1 cellular context compared by ENCODE assay signal in genomic region chr1:63524166-63524565, GRCh38.
TF ChIP-seq lines count a peak whose summit lies in the region.

No MANE protein-coding gene starts in this region.

TF ChIP-seq in GM12878, 131 proteins besides CTCF, POLR2A, EP300 and RAD21:
- TF ChIP-seq TCF3 (IDR thresholded peaks at IDR 0.05; ENCODE audit: borderline replicate concordance, insufficient read depth, low read depth, low read length) (no peak), RELA (IDR thresholded peaks at IDR 0.05; ENCODE audit: borderline replicate concordance, partially characterized antibody) (no peak), ZNF217 (IDR thresholded peaks at IDR 0.05) (no peak), FOXM1 (IDR thresholded peaks at IDR 0.05; ENCODE audit: low read depth, low read length) (no peak), TAF1 (IDR thresholded peaks at IDR 0.05; ENCODE audit: borderline replicate concordance, low read depth, low read length) (no peak), ATF3 (IDR thresholded peaks at IDR 0.05; ENCODE audit: borderline replicate concordance, extremely low read depth, low read depth, low read length) (no peak), CHD1 (IDR thresholded peaks at IDR 0.05; ENCODE audit: low read depth, low read length) (no peak), ZBTB4 (CRISPR knock-in tag; IDR thresholded peaks at IDR 0.05) (no peak), CHD4 (IDR thresholded peaks at IDR 0.05) (no peak)
- TF ChIP-seq, protein P1, sequence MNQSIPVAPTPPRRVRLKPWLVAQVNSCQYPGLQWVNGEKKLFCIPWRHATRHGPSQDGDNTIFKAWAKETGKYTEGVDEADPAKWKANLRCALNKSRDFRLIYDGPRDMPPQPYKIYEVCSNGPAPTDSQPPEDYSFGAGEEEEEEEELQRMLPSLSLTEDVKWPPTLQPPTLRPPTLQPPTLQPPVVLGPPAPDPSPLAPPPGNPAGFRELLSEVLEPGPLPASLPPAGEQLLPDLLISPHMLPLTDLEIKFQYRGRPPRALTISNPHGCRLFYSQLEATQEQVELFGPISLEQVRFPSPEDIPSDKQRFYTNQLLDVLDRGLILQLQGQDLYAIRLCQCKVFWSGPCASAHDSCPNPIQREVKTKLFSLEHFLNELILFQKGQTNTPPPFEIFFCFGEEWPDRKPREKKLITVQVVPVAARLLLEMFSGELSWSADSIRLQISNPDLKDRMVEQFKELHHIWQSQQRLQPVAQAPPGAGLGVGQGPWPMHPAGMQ (IDR thresholded peaks at IDR 0.05; ENCODE audit: borderline replicate concordance), result no peak
- TF ChIP-seq, protein P2, sequence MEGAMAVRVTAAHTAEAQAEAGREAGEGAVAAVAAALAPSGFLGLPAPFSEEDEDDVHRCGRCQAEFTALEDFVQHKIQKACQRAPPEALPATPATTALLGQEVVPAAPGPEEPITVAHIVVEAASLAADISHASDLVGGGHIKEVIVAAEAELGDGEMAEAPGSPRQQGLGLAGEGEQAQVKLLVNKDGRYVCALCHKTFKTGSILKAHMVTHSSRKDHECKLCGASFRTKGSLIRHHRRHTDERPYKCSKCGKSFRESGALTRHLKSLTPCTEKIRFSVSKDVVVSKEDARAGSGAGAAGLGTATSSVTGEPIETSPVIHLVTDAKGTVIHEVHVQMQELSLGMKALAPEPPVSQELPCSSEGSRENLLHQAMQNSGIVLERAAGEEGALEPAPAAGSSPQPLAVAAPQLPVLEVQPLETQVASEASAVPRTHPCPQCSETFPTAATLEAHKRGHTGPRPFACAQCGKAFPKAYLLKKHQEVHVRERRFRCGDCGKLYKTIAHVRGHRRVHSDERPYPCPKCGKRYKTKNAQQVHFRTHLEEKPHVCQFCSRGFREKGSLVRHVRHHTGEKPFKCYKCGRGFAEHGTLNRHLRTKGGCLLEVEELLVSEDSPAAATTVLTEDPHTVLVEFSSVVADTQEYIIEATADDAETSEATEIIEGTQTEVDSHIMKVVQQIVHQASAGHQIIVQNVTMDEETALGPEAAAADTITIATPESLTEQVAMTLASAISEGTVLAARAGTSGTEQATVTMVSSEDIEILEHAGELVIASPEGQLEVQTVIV (IDR thresholded peaks at IDR 0.05; ENCODE audit: borderline replicate concordance, partially characterized antibody), result no peak
